In the genomic region with DNA sequence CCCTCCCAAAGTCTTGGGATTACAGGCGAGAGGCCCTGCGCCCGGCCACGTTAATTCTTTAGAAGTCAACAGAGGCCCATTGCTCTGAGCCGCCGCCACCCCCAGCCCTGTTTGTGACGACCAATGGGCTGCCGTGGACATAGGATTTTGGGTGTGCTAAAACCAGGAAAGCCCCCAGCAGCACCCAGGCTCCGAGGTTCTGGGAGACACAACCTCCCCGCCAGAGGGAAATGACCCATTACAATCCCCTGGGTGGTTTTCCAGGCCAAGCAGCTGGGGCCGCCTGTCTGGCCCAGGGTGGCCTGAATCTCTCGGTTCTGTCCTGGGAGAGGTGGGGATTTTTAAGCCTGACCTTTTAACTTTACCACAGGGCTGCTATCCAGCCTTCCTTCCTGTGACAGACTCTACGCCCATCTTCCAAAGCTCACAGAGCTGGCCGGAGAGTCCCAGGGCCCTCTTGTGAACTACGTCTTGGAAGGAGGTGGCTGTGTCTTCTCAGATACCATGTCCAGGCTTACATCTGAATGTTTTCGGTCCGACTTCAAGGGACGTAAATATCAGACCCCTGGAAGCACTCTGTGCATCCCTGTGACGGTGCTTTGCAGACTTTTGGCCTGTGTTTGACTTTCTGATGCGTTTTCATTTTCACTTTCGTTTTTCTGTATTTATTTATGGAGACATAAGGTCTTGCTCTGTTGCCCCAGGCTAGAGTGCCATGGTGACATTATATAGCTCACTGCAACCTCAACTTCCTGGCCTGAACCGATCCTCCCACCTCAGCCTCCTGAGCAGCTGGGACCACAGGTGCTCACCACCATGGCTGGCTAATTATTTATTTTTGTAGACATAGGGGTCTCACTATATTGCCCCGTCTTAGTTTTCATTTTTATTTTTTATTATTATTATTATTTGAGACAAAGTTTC, we compare ENCODE assay signal across 8 cellular contexts. TPM values are rescaled to one million over a fixed set of nuclear protein-coding genes. Genes with fewer than 3 reads are reported as not detected.
DNase-seq lines count a peak whose midpoint lies in the region; ATAC-seq and TF ChIP-seq lines count a peak whose summit lies in the region.

No MANE protein-coding gene starts in this region.

- peak; percentile 79 for ATAC-seq in activated CD8-positive, alpha-beta memory T cell treated with anti-CD3 and anti-CD28 coated beads, Interleukin-2, amount 10 ng/mL, durations not matched to agents 7 days and 5 days
- ATAC-seq in HG03045 (IDR thresholded peaks at IDR 0.05; ENCODE audit: unreplicated experiment) = peak; percentile 68
- peak; percentile 75 for ATAC-seq in activated CD8-positive, alpha-beta T cell treated with anti-CD3 and anti-CD28 coated beads for 36 hours
- peak in 1 of 2 donors; percentile 31 for ATAC-seq in gastrocnemius medialis

- H3K9me3 ChIP-seq in gastrocnemius medialis = no peaks in the 10 kb centered on the region

- CTCF ChIA-PET in activated CD8-positive, alpha-beta memory T cell treated with anti-CD3 and anti-CD28 coated beads, Interleukin-2, amount 10 ng/mL, durations not matched to agents 7 days and 5 days (lab: Charles Lee) = no interaction called here
- CTCF ChIA-PET in activated CD8-positive, alpha-beta T cell treated with anti-CD3 and anti-CD28 coated beads for 36 hours (lab: Charles Lee) = no interaction called here

- H3K27ac ChIP-seq in gastrocnemius medialis = peak overlapping the region in 3 of 4 donors; percentile 67 to 77 (median 76)

- POLR2A ChIA-PET in activated CD8-positive, alpha-beta T cell treated with anti-CD3 and anti-CD28 coated beads for 36 hours (lab: Charles Lee) = no interaction called here

- no peak for TF ChIP-seq POLR2A in gastrocnemius medialis (IDR thresholded peaks at IDR 0.05)

- H3K9me3 Mint-ChIP-seq in activated CD8-positive, alpha-beta memory T cell treated with anti-CD3 and anti-CD28 coated beads, Interleukin-2, amount 10 ng/mL, durations not matched to agents 7 days and 5 days (ENCODE audit: low read depth) = no peaks in the 10 kb centered on the region
- no peaks in the 10 kb centered on the region for H3K9me3 Mint-ChIP-seq in activated CD8-positive, alpha-beta T cell treated with anti-CD3 and anti-CD28 coated beads for 36 hours

- no peaks in the 10 kb centered on the region for H3K4me1 ChIP-seq in gastrocnemius medialis

- H3K4me3 ChIP-seq in gastrocnemius medialis = peak overlapping the region in 3 of 4 donors; percentile 2 to 20 (median 13)

- no peaks in the 10 kb centered on the region for H3K27me3 Mint-ChIP-seq in activated CD8-positive, alpha-beta memory T cell treated with anti-CD3 and anti-CD28 coated beads, Interleukin-2, amount 10 ng/mL, durations not matched to agents 7 days and 5 days
- H3K27me3 Mint-ChIP-seq in activated CD8-positive, alpha-beta T cell treated with anti-CD3 and anti-CD28 coated beads for 36 hours = no peaks in the 10 kb centered on the region

- H3K4me3 Mint-ChIP-seq in activated CD8-positive, alpha-beta memory T cell treated with anti-CD3 and anti-CD28 coated beads, Interleukin-2, amount 10 ng/mL, durations not matched to agents 7 days and 5 days = no peak overlapping the region
- H3K4me3 Mint-ChIP-seq in activated CD8-positive, alpha-beta T cell treated with anti-CD3 and anti-CD28 coated beads for 36 hours = no peak overlapping the region

- peak; percentile 69 for DNase-seq in activated CD8-positive, alpha-beta memory T cell treated with anti-CD3 and anti-CD28 coated beads, Interleukin-2, amount 10 ng/mL, durations not matched to agents 7 days and 5 days
- no peak for DNase-seq in activated CD8-positive, alpha-beta memory T cell treated with anti-CD3 and anti-CD28 coated beads, Interleukin-2, amount 50 U/mL, for 48 hours
- peak; percentile 52 for DNase-seq in activated CD8-positive, alpha-beta T cell treated with anti-CD3 and anti-CD28 coated beads for 36 hours
- DNase-seq in gastrocnemius medialis (no peak), cerebellar cortex (ENCODE audit: low spot score) (no peak), DMS153 (lab: John Stamatoyannopoulos, UW) (no peak), ACHN (no peak)

- intact Hi-C loops in activated CD8-positive, alpha-beta T cell treated with anti-CD3 and anti-CD28 coated beads for 36 hours (cut with micrococcal nuclease) = no loop called here
- intact Hi-C loops in gastrocnemius medialis (cut with DNase I; ENCODE audit: low total_unique reads) = no loop called here

- peaks cover 46% of the 10 kb centered on the region for H3K4me1 Mint-ChIP-seq in activated CD8-positive, alpha-beta memory T cell treated with anti-CD3 and anti-CD28 coated beads, Interleukin-2, amount 10 ng/mL, durations not matched to agents 7 days and 5 days
- H3K4me1 Mint-ChIP-seq in activated CD8-positive, alpha-beta T cell treated with anti-CD3 and anti-CD28 coated beads for 36 hours (ENCODE audit: low read depth) = peaks cover 36% of the 10 kb centered on the region

- peak overlapping the region; percentile 76 for H3K27ac Mint-ChIP-seq in activated CD8-positive, alpha-beta memory T cell treated with anti-CD3 and anti-CD28 coated beads, Interleukin-2, amount 10 ng/mL, durations not matched to agents 7 days and 5 days
- peak overlapping the region; percentile 2 for H3K27ac Mint-ChIP-seq in activated CD8-positive, alpha-beta T cell treated with anti-CD3 and anti-CD28 coated beads for 36 hours

- in situ Hi-C loops in gastrocnemius medialis (cut with MboI; ENCODE audit: low sequenced_read_pairs in 4 of 4) (no loop called here), ACHN (cut with HindIII; ENCODE audit: low pct_ligation_motif_present, low pct_unique_long_range_greater_than_20kb, low sequenced_read_pairs) (no loop called here)

- no peaks in the 10 kb centered on the region for H3K36me3 ChIP-seq in gastrocnemius medialis

- no peak for TF ChIP-seq CTCF in activated CD8-positive, alpha-beta T cell treated with anti-CD3 and anti-CD28 coated beads for 36 hours (IDR thresholded peaks at IDR 0.05)
- no peak for TF ChIP-seq CTCF in gastrocnemius medialis (IDR thresholded peaks at IDR 0.05 in 4 of 5, conservative IDR thresholded peaks at IDR 0.05 in 1 of 5)

- H3K27me3 ChIP-seq in gastrocnemius medialis = no peaks in the 10 kb centered on the region

- H3K36me3 Mint-ChIP-seq in activated CD8-positive, alpha-beta memory T cell treated with anti-CD3 and anti-CD28 coated beads, Interleukin-2, amount 10 ng/mL, durations not matched to agents 7 days and 5 days = peaks cover 40% of the 10 kb centered on the region
- peaks cover 18% of the 10 kb centered on the region for H3K36me3 Mint-ChIP-seq in activated CD8-positive, alpha-beta T cell treated with anti-CD3 and anti-CD28 coated beads for 36 hours (ENCODE audit: low read depth)

RNA-seq across cellular contexts. Expression of gene P2RY8, which starts 36.0 kb away (rescaled TPM):
- 100 to 1,000 TPM in 1 of 2 experiments, 10 to 100 TPM in 1; 82.4 to 109 TPM for total RNA-seq in activated CD8-positive, alpha-beta memory T cell treated with anti-CD3 and anti-CD28 coated beads, Interleukin-2, amount 10 ng/mL, durations not matched to agents 7 days and 5 days
- total RNA-seq in activated CD8-positive, alpha-beta T cell treated with anti-CD3 and anti-CD28 coated beads for 36 hours = 10 to 100 TPM; 27.5 to 28.3 TPM
- total RNA-seq in gastrocnemius medialis = 1 to 10 TPM in 1 of 4 donors, under 1 TPM in 3; 0.36 to 1.1 (median 0.62) TPM

RNA-seq across cellular contexts. Expression of gene ASMTL, which starts 48.3 kb away (rescaled TPM):
- 10 to 100 TPM; 39.9 to 44.7 TPM for total RNA-seq in activated CD8-positive, alpha-beta memory T cell treated with anti-CD3 and anti-CD28 coated beads, Interleukin-2, amount 10 ng/mL, durations not matched to agents 7 days and 5 days
- total RNA-seq in activated CD8-positive, alpha-beta T cell treated with anti-CD3 and anti-CD28 coated beads for 36 hours = 10 to 100 TPM; 55.8 to 57.2 TPM
- total RNA-seq in gastrocnemius medialis = 10 to 100 TPM; 13.6 to 19.5 (median 13.9) TPM

Comparison
In these comparisons a context has a peak if more than half of its experiments do, and no peak if none do; other contexts are left out.
1. DNase-seq: peak in activated CD8-positive, alpha-beta memory T cell treated with anti-CD3 and anti-CD28 coated beads, Interleukin-2, amount 10 ng/mL, durations not matched to agents 7 days and 5 days (single experiment) and activated CD8-positive, alpha-beta T cell treated with anti-CD3 and anti-CD28 coated beads for 36 hours (single experiment); none in activated CD8-positive, alpha-beta memory T cell treated with anti-CD3 and anti-CD28 coated beads, Interleukin-2, amount 50 U/mL, for 48 hours (single experiment), gastrocnemius medialis (0 of 2), cerebellar cortex (single experiment), DMS153 (single experiment) and ACHN (single experiment).
2. RNA of gene P2RY8, which starts 36.0 kb away (total RNA-seq): 82.4 to 109 TPM in activated CD8-positive, alpha-beta memory T cell treated with anti-CD3 and anti-CD28 coated beads, Interleukin-2, amount 10 ng/mL, durations not matched to agents 7 days and 5 days and 27.5 to 28.3 TPM in activated CD8-positive, alpha-beta T cell treated with anti-CD3 and anti-CD28 coated beads for 36 hours; 0.36 to 1.1 TPM in gastrocnemius medialis; every median in the first group is over 10 times any median in the second.